ENCODE assay signal across 19 cellular contexts in genomic region chr12:11664101-11664500, GRCh38.
"Had no signal": no experiment of that assay in that cellular context is flagged by ENCODE, and none has a peak within 500 bp of the region (broad histone marks: within the 10 kb centered on the region; RNA-seq: fewer than 3 reads in every experiment).

No MANE protein-coding gene starts in this region.

- ATAC-seq: activated CD8-positive, alpha-beta T cell treated with anti-CD3 and anti-CD28 coated beads, Interleukin-2, amount 10 ng/mL, durations not matched to agents 7 days and 5 days; body of pancreas; SK-N-SH treated with all-trans-retinoic acid at 6 μM for 48 hours; stimulated activated naive CD8-positive, alpha-beta T cell treated with anti-CD3 and anti-CD28 coated beads, Interleukin-15, amount 100 ng/mL, for 72 hours; T-cell had no signal

- H3K36me3 ChIP-seq: colonic mucosa had no signal

- H3K27me3 ChIP-seq: body of pancreas, colonic mucosa, testis had no signal

- H3K4me3 ChIP-seq: body of pancreas, colonic mucosa, lower lobe of right lung, skin epidermis, testis had no signal

- H3K4me3 Mint-ChIP-seq: activated B cell treated with CpG ODN at 0.5 μM for 24 hours; activated CD4-positive, alpha-beta T cell treated with anti-CD3 and anti-CD28 coated beads, Interleukin-2, amount 10 ng/mL, durations not matched to agents 7 days and 5 days; activated CD8-positive, alpha-beta T cell treated with anti-CD3 and anti-CD28 coated beads, Interleukin-2, amount 10 ng/mL, durations not matched to agents 7 days and 5 days; activated naive CD4-positive, alpha-beta T cell treated with anti-CD3 and anti-CD28 coated beads for 36 hours; activated T-cell treated with anti-CD3 and anti-CD28 coated beads, Interleukin-2, amount 50 U/mL, for 24 hours; central memory CD8-positive, alpha-beta T cell; nephron; stimulated activated naive CD8-positive, alpha-beta T cell treated with anti-CD3 and anti-CD28 coated beads, Interleukin-15, amount 100 ng/mL, for 72 hours; T-cell had no signal

- H3K27me3 Mint-ChIP-seq: activated B cell treated with CpG ODN at 0.5 μM for 24 hours; activated CD4-positive, alpha-beta T cell treated with anti-CD3 and anti-CD28 coated beads, Interleukin-2, amount 10 ng/mL, durations not matched to agents 7 days and 5 days; activated T-cell treated with anti-CD3 and anti-CD28 coated beads, Interleukin-2, amount 50 U/mL, for 24 hours; central memory CD8-positive, alpha-beta T cell; stimulated activated naive CD8-positive, alpha-beta T cell treated with anti-CD3 and anti-CD28 coated beads, Interleukin-15, amount 100 ng/mL, for 72 hours; T-cell had no signal

- H3K9me3 ChIP-seq: body of pancreas, colonic mucosa, lower lobe of right lung, testis had no signal

- DNase-seq: activated B cell treated with CpG ODN at 0.5 μM for 24 hours; activated CD4-positive, alpha-beta T cell treated with anti-CD3 and anti-CD28 coated beads, Interleukin-2, amount 10 ng/mL, durations not matched to agents 7 days and 5 days; activated CD8-positive, alpha-beta T cell treated with anti-CD3 and anti-CD28 coated beads, Interleukin-2, amount 10 ng/mL, durations not matched to agents 7 days and 5 days; activated naive CD4-positive, alpha-beta T cell treated with anti-CD3 and anti-CD28 coated beads for 36 hours; activated T-cell treated with anti-CD3 and anti-CD28 coated beads, Interleukin-2, amount 50 U/mL, for 24 hours; body of pancreas; colonic mucosa; erythroblast; lower lobe of right lung; nucleus accumbens; stimulated activated CD4-positive, alpha-beta T cell treated with anti-CD3 and anti-CD28 coated beads, Interleukin-15, amount 100 ng/mL, for 24 hours; stimulated activated CD4-positive, alpha-beta T cell treated with anti-CD3 and anti-CD28 coated beads, Interleukin-4, amount 100 ng/mL, for 1 hour; stimulated activated naive CD8-positive, alpha-beta T cell treated with anti-CD3 and anti-CD28 coated beads, Interleukin-15, amount 100 ng/mL, for 72 hours; T-cell; testis had no signal

- H3K9me3 Mint-ChIP-seq: activated B cell treated with CpG ODN at 0.5 μM for 24 hours; activated naive CD4-positive, alpha-beta T cell treated with anti-CD3 and anti-CD28 coated beads for 36 hours; activated T-cell treated with anti-CD3 and anti-CD28 coated beads, Interleukin-2, amount 50 U/mL, for 24 hours; central memory CD8-positive, alpha-beta T cell; nephron; T-cell had no signal

- H3K4me1 ChIP-seq: colonic mucosa had no signal

- H3K27ac ChIP-seq: colonic mucosa, lower lobe of right lung, skin epidermis, testis had no signal
